1 cellular context compared by ENCODE assay signal in the genomic region with DNA sequence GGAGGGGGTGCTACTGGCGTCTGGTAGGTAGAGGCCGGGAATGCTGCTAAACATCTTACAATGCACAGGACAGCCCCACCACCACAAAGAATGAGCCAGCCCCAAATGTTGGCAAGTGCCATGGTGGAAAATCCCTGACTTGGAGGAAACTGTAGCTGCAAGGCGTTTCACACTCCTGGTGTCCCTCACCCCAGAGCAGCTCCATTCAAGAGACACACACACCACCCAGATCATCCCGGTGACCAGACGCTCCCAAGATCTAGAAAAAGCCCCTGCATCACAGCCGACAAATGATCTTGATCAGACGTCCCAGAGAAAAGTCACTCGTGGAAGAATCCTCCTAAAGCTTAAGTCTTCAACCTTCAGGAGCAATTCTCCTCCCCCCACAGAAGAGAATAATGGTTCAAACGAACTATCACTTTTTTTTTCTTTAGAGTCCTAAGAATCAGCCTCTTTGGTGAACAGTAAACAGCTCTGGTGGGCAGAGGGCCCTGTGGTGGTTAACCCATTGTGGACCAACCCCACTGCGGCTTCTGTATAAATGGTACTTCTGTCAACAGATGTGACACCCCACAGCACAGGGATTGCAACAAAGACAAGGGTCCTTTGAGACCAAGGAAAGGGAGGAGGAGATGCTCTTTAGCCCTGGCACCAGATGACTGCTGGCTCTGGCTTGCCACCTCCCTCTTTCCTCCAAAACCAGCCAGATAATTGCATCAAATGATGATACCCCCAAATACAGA.
TF ChIP-seq lines count a peak whose summit lies in the region.

No MANE protein-coding gene starts in this region.

TF ChIP-seq in GM12878, 131 proteins besides CTCF, POLR2A, EP300 and RAD21:
- TF ChIP-seq NR2F1 (conservative IDR thresholded peaks at IDR 0.05) (no peak), PAX8 (IDR thresholded peaks at IDR 0.05) (no peak), ZZZ3 (IDR thresholded peaks at IDR 0.05; ENCODE audit: control insufficient read depth, insufficient read length, low read depth) (no peak), SMC3 (IDR thresholded peaks at IDR 0.05; ENCODE audit: borderline replicate concordance, low read length) (no peak)
- TF ChIP-seq, protein P1, sequence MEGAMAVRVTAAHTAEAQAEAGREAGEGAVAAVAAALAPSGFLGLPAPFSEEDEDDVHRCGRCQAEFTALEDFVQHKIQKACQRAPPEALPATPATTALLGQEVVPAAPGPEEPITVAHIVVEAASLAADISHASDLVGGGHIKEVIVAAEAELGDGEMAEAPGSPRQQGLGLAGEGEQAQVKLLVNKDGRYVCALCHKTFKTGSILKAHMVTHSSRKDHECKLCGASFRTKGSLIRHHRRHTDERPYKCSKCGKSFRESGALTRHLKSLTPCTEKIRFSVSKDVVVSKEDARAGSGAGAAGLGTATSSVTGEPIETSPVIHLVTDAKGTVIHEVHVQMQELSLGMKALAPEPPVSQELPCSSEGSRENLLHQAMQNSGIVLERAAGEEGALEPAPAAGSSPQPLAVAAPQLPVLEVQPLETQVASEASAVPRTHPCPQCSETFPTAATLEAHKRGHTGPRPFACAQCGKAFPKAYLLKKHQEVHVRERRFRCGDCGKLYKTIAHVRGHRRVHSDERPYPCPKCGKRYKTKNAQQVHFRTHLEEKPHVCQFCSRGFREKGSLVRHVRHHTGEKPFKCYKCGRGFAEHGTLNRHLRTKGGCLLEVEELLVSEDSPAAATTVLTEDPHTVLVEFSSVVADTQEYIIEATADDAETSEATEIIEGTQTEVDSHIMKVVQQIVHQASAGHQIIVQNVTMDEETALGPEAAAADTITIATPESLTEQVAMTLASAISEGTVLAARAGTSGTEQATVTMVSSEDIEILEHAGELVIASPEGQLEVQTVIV (IDR thresholded peaks at IDR 0.05; ENCODE audit: borderline replicate concordance, partially characterized antibody): no peak
- TF ChIP-seq, protein P2, sequence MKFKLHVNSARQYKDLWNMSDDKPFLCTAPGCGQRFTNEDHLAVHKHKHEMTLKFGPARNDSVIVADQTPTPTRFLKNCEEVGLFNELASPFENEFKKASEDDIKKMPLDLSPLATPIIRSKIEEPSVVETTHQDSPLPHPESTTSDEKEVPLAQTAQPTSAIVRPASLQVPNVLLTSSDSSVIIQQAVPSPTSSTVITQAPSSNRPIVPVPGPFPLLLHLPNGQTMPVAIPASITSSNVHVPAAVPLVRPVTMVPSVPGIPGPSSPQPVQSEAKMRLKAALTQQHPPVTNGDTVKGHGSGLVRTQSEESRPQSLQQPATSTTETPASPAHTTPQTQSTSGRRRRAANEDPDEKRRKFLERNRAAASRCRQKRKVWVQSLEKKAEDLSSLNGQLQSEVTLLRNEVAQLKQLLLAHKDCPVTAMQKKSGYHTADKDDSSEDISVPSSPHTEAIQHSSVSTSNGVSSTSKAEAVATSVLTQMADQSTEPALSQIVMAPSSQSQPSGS (IDR thresholded peaks at IDR 0.05; ENCODE audit: low read length): no peak
